1 cellular context compared by ENCODE assay signal in the genomic region with DNA sequence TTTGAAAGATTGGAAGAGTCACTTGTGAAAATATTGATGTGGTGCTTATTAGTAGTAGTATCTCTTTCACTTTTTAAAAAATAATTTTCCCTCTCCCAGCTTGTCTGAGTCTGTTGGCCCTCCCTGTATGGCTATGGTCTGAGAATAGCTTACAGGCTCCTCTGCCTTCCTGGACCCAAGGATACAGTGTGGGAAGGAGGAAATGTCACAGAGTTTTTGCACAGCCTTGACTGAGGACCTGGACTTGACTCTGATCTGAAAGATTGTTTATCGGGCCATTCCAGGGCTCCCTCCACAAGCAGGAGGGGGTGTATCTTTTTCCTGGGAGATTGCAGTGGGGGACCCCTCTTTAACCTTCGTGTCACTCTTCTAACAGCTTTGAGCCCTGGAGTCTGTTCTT.
TF ChIP-seq lines count a peak whose summit lies in the region.

No MANE protein-coding gene starts in this region.

TF ChIP-seq in K562, 482 proteins besides CTCF, POLR2A, EP300 and RAD21:
- TF ChIP-seq ZBTB40 (IDR thresholded peaks at IDR 0.05) (no peak), ZBTB40 (CRISPR knock-in tag; IDR thresholded peaks at IDR 0.05) (no peak), ZNF77 (CRISPR knock-in tag; IDR thresholded peaks at IDR 0.05) (no peak), SMARCA4 (IDR thresholded peaks at IDR 0.05) (0 out of 2 replicates have a peak, but pooled peaks have one; percentile 17), CBFA2T2 (conservative IDR thresholded peaks at IDR 0.05) (no peak), RFX1 (IDR thresholded peaks at IDR 0.05) (no peak), EGR1 (conservative IDR thresholded peaks at IDR 0.05) (0 out of 2 replicates have a peak, but pooled peaks have one; percentile 22), CBFA2T3 (IDR thresholded peaks at IDR 0.05) (peak; percentile 43; the same call in 1 of the 2 replicates), ZNF507 (tag; conservative IDR thresholded peaks at IDR 0.05) (no peak)
- TF ChIP-seq, protein P1, sequence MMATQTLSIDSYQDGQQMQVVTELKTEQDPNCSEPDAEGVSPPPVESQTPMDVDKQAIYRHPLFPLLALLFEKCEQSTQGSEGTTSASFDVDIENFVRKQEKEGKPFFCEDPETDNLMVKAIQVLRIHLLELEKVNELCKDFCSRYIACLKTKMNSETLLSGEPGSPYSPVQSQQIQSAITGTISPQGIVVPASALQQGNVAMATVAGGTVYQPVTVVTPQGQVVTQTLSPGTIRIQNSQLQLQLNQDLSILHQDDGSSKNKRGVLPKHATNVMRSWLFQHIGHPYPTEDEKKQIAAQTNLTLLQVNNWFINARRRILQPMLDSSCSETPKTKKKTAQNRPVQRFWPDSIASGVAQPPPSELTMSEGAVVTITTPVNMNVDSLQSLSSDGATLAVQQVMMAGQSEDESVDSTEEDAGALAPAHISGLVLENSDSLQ (IDR thresholded peaks at IDR 0.05) = no peak
